In genomic region chr4:8019396-8020365, GRCh38 we compare ENCODE assay signal across 12 cellular contexts.
DNase-seq lines count a peak whose midpoint lies in the region; ATAC-seq and TF ChIP-seq lines count a peak whose summit lies in the region.
"Had no signal": no experiment of that assay in that cellular context is flagged by ENCODE, and none has a peak within 500 bp of the region (broad histone marks: within the 10 kb centered on the region; RNA-seq: fewer than 3 reads in every experiment).

No MANE protein-coding gene starts in this region.

- no peak for TF ChIP-seq POLR2A in uterus (IDR thresholded peaks at IDR 0.05)

- H4K8ac ChIP-seq in neuronal stem cell (ENCODE audit: low read depth, low read length): no peak overlapping the region

- peaks cover 0 to 1% of the 10 kb centered on the region in 2 donors for H3K4me1 ChIP-seq in neuronal stem cell (ENCODE audit: control insufficient read depth in 2 of 2, insufficient read depth in 1 of 2, low read depth in 1 of 2, low read length in 2 of 2)
- no peaks in the 10 kb centered on the region for H3K4me1 ChIP-seq in uterus
- no peaks in the 10 kb centered on the region for H3K4me1 ChIP-seq in HAP-1

- no peak overlapping the region for H2BK15ac ChIP-seq in neuronal stem cell (ENCODE audit: low read length)

- H3K27ac ChIP-seq in neuronal stem cell (replicated peaks; ENCODE audit: low read length): no peak overlapping the region
- no peak overlapping the region for H3K27ac ChIP-seq in uterus
- H3K27ac ChIP-seq: KMS-11 had no signal

- no peak for TF ChIP-seq CTCF in uterus (IDR thresholded peaks at IDR 0.05)

- peak overlapping the region; percentile 59 for H3K23ac ChIP-seq in neuronal stem cell (ENCODE audit: low read depth, low read length, poor library complexity)

- no peak overlapping the region for H3K4me3 ChIP-seq in neuronal stem cell (ENCODE audit: low read length in 2 of 2)
- no peak overlapping the region for H3K4me3 ChIP-seq in uterus
- H3K4me3 ChIP-seq in HAP-1: no peak overlapping the region

- H2BK12ac ChIP-seq in neuronal stem cell (ENCODE audit: low read length): peak overlapping the region; percentile 42

- intact Hi-C loops in uterus (cut with DNase I; ENCODE audit: low total_unique reads): loop anchor here (10.0 kb wide), 1 partner anchor 365 kb away; no protein-coding TSS in a partner anchor

- H3K36me3 ChIP-seq in neuronal stem cell (replicated peaks in 1 of 2; ENCODE audit: control insufficient read depth in 2 of 2, insufficient read depth in 2 of 2, low read length in 2 of 2): no peaks in the 10 kb centered on the region
- no peaks in the 10 kb centered on the region for H3K36me3 ChIP-seq in uterus
- no peaks in the 10 kb centered on the region for H3K36me3 ChIP-seq in HAP-1 (replicated peaks)

- H3K9me3 ChIP-seq in neuronal stem cell (replicated peaks in 1 of 2; ENCODE audit: control insufficient read depth in 2 of 2, insufficient read depth in 1 of 2, low read depth in 1 of 2, low read length in 2 of 2) (peaks cover 0 to 2% of the 10 kb centered on the region in 2 donors), uterus (no peaks in the 10 kb centered on the region), HAP-1 (no peaks in the 10 kb centered on the region)

- no peak overlapping the region for H3K4me2 ChIP-seq in neuronal stem cell (ENCODE audit: insufficient read depth, low read length, poor library complexity, severe bottlenecking)
- H3K4me2 ChIP-seq: KMS-11 had no signal

- ATAC-seq in esophagus mucosa (peak; percentile 95), HG02885 (IDR thresholded peaks at IDR 0.05; ENCODE audit: poor library complexity, unreplicated experiment) (no peak)

- no peak overlapping the region for H4K91ac ChIP-seq in neuronal stem cell (ENCODE audit: low read depth, low read length, poor library complexity)

- peak overlapping the region; percentile 45 for H3K18ac ChIP-seq in neuronal stem cell (ENCODE audit: low read length)

- in situ Hi-C loops in HAP-1 (cut with MboI; ENCODE audit: low sequenced_read_pairs): no loop called here

- no peaks in the 10 kb centered on the region for H3K79me1 ChIP-seq in neuronal stem cell (ENCODE audit: low read depth, low read length)

- H2BK120ac ChIP-seq in neuronal stem cell (ENCODE audit: low read depth, low read length): no peak overlapping the region

- no peak overlapping the region for H2BK5ac ChIP-seq in neuronal stem cell (ENCODE audit: low read length)

- no CpG with 5 or more reads among the region's 24 CpGs for WGBS in neuronal stem cell (ENCODE audit: extremely low coverage in 2 of 2, insufficient read length in 2 of 2, insufficient replicate concordance in 1 of 2), 2 donors

- peaks cover 0 to 31% (median 0%) of the 10 kb centered on the region in 3 experiments for H3K27me3 ChIP-seq in neuronal stem cell (ENCODE audit: control insufficient read depth in 3 of 3, insufficient read depth in 3 of 3, low read depth in 1 of 3, low read length in 3 of 3)
- H3K27me3 ChIP-seq in uterus: no peaks in the 10 kb centered on the region
- peaks cover 68% of the 10 kb centered on the region for H3K27me3 ChIP-seq in HAP-1 (ENCODE audit: low read depth)

- H2AFZ ChIP-seq in neuronal stem cell (ENCODE audit: low read length): no peak overlapping the region

- no peak overlapping the region for H3K4ac ChIP-seq in neuronal stem cell (ENCODE audit: low read length)

- peak overlapping the region; percentile 66 for H2AK5ac ChIP-seq in neuronal stem cell (ENCODE audit: low read depth, low read length)

- DNase-seq in COLO829 (ENCODE audit: low spot score) (peak; percentile 38), NOMO-1 treated with DMSO at 0.1 percent for 48 hours (lab: John Stamatoyannopoulos, UW; ENCODE audit: unreplicated experiment) (peak; percentile 50), neuronal stem cell (ENCODE audit: low spot score) (no peak), NCI-H2081 treated with DMSO at 0.1 percent for 48 hours (lab: John Stamatoyannopoulos, UW) (no peak), uterus (no peak), HAP-1 (ENCODE audit: low spot score in 2 of 2) (no peak)
- DNase-seq: activated CD8-positive, alpha-beta memory T cell treated with anti-CD3 and anti-CD28 coated beads, Interleukin-2, amount 50 U/mL, for 48 hours; effector CD8-positive, alpha-beta T cell; NCI-H2029 had no signal

- H3K9ac ChIP-seq in neuronal stem cell (ENCODE audit: low read depth, low read length, poor library complexity): no peak overlapping the region
- H3K9ac ChIP-seq: KMS-11 had no signal

- no peak overlapping the region for H3K14ac ChIP-seq in neuronal stem cell (ENCODE audit: low read length)

Comparison
In these comparisons a context has a peak if more than half of its experiments do, and no peak if none do; other contexts are left out.
1. DNase-seq: peak in COLO829 (single experiment) and NOMO-1 treated with DMSO at 0.1 percent for 48 hours (single experiment); none in neuronal stem cell (single experiment), NCI-H2081 treated with DMSO at 0.1 percent for 48 hours (single experiment), uterus (0 of 2) and HAP-1 (0 of 2).